8 cellular contexts compared by ENCODE assay signal in genomic region chr7:191105-192034, GRCh38. TPM values are rescaled to one million over a fixed set of nuclear protein-coding genes. Genes with fewer than 3 reads are reported as not detected.
DNase-seq lines count a peak whose midpoint lies in the region; FAIRE-seq and TF ChIP-seq lines count a peak whose summit lies in the region.

No MANE protein-coding gene starts in this region.

- POLR2A ChIA-PET in endothelial cell of umbilical vein (lab: Charles Lee): interaction anchor here (0.7 to 0.9 kb wide), 2 partner anchors 11 to 22 kb away, joined by 3 read pairs; no protein-coding TSS in a partner anchor

- dilution Hi-C loops in endothelial cell of umbilical vein (cut with MboI; ENCODE audit: extremely low pct_ligation_motif_present, low sequenced_read_pairs): no loop called here

- TF ChIP-seq CTCF in endothelial cell of umbilical vein (IDR thresholded peaks at IDR 0.05; ENCODE audit: extremely low read depth in 1 of 2, insufficient read depth in 1 of 2, low read depth in 1 of 2, low read length in 2 of 2) (no peak), uterus (IDR thresholded peaks at IDR 0.05) (no peak)

- H3K4me1 ChIP-seq in endothelial cell of umbilical vein (ENCODE audit: control insufficient read depth, extremely low read depth, insufficient read depth, low read length) (peaks cover 15% of the 10 kb centered on the region), mucosa of rectum (ENCODE audit: control insufficient read depth in 2 of 2, insufficient read depth in 2 of 2, low read length in 2 of 2) (peaks cover 11 to 15% of the 10 kb centered on the region in 2 donors), uterus (peaks cover 0 to 17% of the 10 kb centered on the region in 2 donors)

- peak overlapping the region; percentile 6 for H2AFZ ChIP-seq in endothelial cell of umbilical vein (ENCODE audit: low read depth, low read length)

- BruUV-seq in endothelial cell of umbilical vein (replicated peaks; lab: Mats Ljungman, UMichigan): no TSS peak

- no peak overlapping the region for H3K27ac ChIP-seq in SK-N-MC
- H3K27ac ChIP-seq in endothelial cell of umbilical vein (ENCODE audit: insufficient read depth, low read depth, low read length): no peak overlapping the region
- peak overlapping the region in 1 of 2 donors; percentile 71 for H3K27ac ChIP-seq in mucosa of rectum (ENCODE audit: low read depth in 2 of 2, low read length in 2 of 2)
- peak overlapping the region; percentile 65 to 95 for H3K27ac ChIP-seq in uterus

- TF ChIP-seq POLR2A in endothelial cell of umbilical vein (IDR thresholded peaks at IDR 0.05; ENCODE audit: low read depth, low read length) (no peak), uterus (IDR thresholded peaks at IDR 0.05) (peak in 1 of 2 donors; percentile 26), GM12892 (IDR thresholded peaks at IDR 0.05; ENCODE audit: low read depth, low read length) (no peak)

- intact Hi-C loops in endothelial cell of umbilical vein (cut with micrococcal nuclease): loop anchor here (2.0 kb wide), 1 partner anchor 43 kb away; no protein-coding TSS in a partner anchor
- intact Hi-C loops in uterus (cut with DNase I; ENCODE audit: low total_unique reads): loop anchor here (5.0 kb wide), 1 partner anchor 39 kb away; no protein-coding TSS in a partner anchor

- H3K79me2 ChIP-seq in endothelial cell of umbilical vein (ENCODE audit: control insufficient read depth, insufficient read depth, low read length): peaks cover 32% of the 10 kb centered on the region

- H3K9ac ChIP-seq in SK-N-MC (ENCODE audit: insufficient read length): no peak overlapping the region
- no peak overlapping the region for H3K9ac ChIP-seq in endothelial cell of umbilical vein (replicated peaks; ENCODE audit: extremely low read depth, insufficient read depth, low read length)
- H3K9ac ChIP-seq in mucosa of rectum (ENCODE audit: low read depth in 1 of 2, low read length in 2 of 2): peak overlapping the region in 1 of 2 donors; percentile 15

- no peaks in the 10 kb centered on the region for H3K9me1 ChIP-seq in endothelial cell of umbilical vein (replicated peaks; ENCODE audit: control insufficient read depth, extremely low read depth, insufficient read depth, low read length)

- H3K4me3 ChIP-seq in SK-N-MC: peak overlapping the region; percentile 80
- H3K4me3 ChIP-seq in endothelial cell of umbilical vein (replicated peaks in 1 of 3; ENCODE audit: insufficient read depth in 1 of 3, low read depth in 1 of 3, low read length in 3 of 3): peak overlapping the region in 1 of 3 experiments; percentile 61
- peak overlapping the region; percentile 41 to 48 for H3K4me3 ChIP-seq in mucosa of rectum (ENCODE audit: low read length in 2 of 2)
- H3K4me3 ChIP-seq in uterus: peak overlapping the region; percentile 47 to 81

- H3K27me3 ChIP-seq in endothelial cell of umbilical vein (ENCODE audit: control insufficient read depth in 2 of 2, insufficient read depth in 2 of 2, low read length in 2 of 2): no peaks in the 10 kb centered on the region
- H3K27me3 ChIP-seq in mucosa of rectum (ENCODE audit: control insufficient read depth in 2 of 2, insufficient read depth in 2 of 2, low read length in 2 of 2): no peaks in the 10 kb centered on the region
- H3K27me3 ChIP-seq in uterus: no peaks in the 10 kb centered on the region

- FAIRE-seq in endothelial cell of umbilical vein (lab: Jason Lieb, UNC) (peak; percentile 49), GM12892 (lab: Jason Lieb, UNC) (no peak)

- CTCF ChIA-PET in endothelial cell of umbilical vein (lab: Charles Lee): interaction anchor here (0.7 to 3.7 kb wide), 11 partner anchors 9 to 129 kb away, joined by 3 to 20 read pairs (median 4); no protein-coding TSS in a partner anchor

- H3K36me3 ChIP-seq in SK-N-MC (ENCODE audit: insufficient read depth, low read length) (no peaks in the 10 kb centered on the region; the same call in 1 of the 2 replicates), endothelial cell of umbilical vein (ENCODE audit: control insufficient read depth in 2 of 2, extremely low read depth in 1 of 2, insufficient read depth in 2 of 2, low read length in 2 of 2) (peaks cover 0 to 7% of the 10 kb centered on the region in 2 experiments), mucosa of rectum (ENCODE audit: control insufficient read depth in 2 of 2, insufficient read depth in 2 of 2, low read length in 2 of 2) (peaks cover 0 to 4% of the 10 kb centered on the region in 2 donors), uterus (no peaks in the 10 kb centered on the region)

- peak overlapping the region; percentile 7 for H3K4me2 ChIP-seq in endothelial cell of umbilical vein (ENCODE audit: insufficient read depth, low read length)

- no peaks in the 10 kb centered on the region for H4K20me1 ChIP-seq in endothelial cell of umbilical vein (replicated peaks; ENCODE audit: control insufficient read depth, extremely low read depth, insufficient read depth, low read length)

- DNase-seq in stimulated activated CD4-positive, alpha-beta T cell treated with anti-CD3 and anti-CD28 coated beads, Interleukin-15, amount 100 ng/mL, for 24 hours: peak; percentile 9
- no peak for DNase-seq in stimulated activated CD4-positive, alpha-beta T cell treated with anti-CD3 and anti-CD28 coated beads, Interleukin-2, amount 100 ng/mL, for 48 hours
- DNase-seq in SK-N-MC (ENCODE audit: low read depth, low spot score) (peak; percentile 1), endothelial cell of umbilical vein (ENCODE audit: low read depth, low spot score) (peak; percentile 42), uterus (peak; percentile 52 to 70), GM12892 (ENCODE audit: insufficient read length) (no peak), midbrain (lab: John Stamatoyannopoulos, UW) (no peak)

- no peaks in the 10 kb centered on the region for H3K9me3 ChIP-seq in SK-N-MC (ENCODE audit: low read depth, low read length)
- no peaks in the 10 kb centered on the region for H3K9me3 ChIP-seq in endothelial cell of umbilical vein (replicated peaks; ENCODE audit: control insufficient read depth, insufficient read depth, low read length)
- H3K9me3 ChIP-seq in mucosa of rectum (ENCODE audit: control insufficient read depth in 2 of 2, low read length in 2 of 2): no peaks in the 10 kb centered on the region
- H3K9me3 ChIP-seq in uterus: no peaks in the 10 kb centered on the region

TF ChIP-seq in endothelial cell of umbilical vein, 7 proteins besides CTCF, POLR2A, EP300 and RAD21:
- TF ChIP-seq POLR2AphosphoS5 (IDR thresholded peaks at IDR 0.05; ENCODE audit: insufficient read depth, low read depth, low read length): no peak
- no peak for TF ChIP-seq JUN (IDR thresholded peaks at IDR 0.05; ENCODE audit: borderline replicate concordance, insufficient read depth, insufficient read length, low read depth)
- no peak for TF ChIP-seq EZH2 (IDR thresholded peaks at IDR 0.05; ENCODE audit: borderline replicate concordance, low read depth, low read length, severe bottlenecking)
- no peak for TF ChIP-seq GATA2 (IDR thresholded peaks at IDR 0.05; ENCODE audit: insufficient read depth, insufficient read length, low read depth, low read length)
- TF ChIP-seq MYC (IDR thresholded peaks at IDR 0.05; ENCODE audit: low read depth, low read length): no peak
- no peak for TF ChIP-seq FOS (IDR thresholded peaks at IDR 0.05; ENCODE audit: borderline replicate concordance, insufficient read depth, low read length)
- TF ChIP-seq MAX (IDR thresholded peaks at IDR 0.05; ENCODE audit: insufficient read depth, insufficient read length): no peak

RNA-seq across cellular contexts. Expression of gene FAM20C, which starts 1.0 kb away (rescaled TPM):
- total RNA-seq in endothelial cell of umbilical vein: 34.5 and 44.4 TPM in 2 replicates
- 14.2 and 17.4 TPM in 2 replicates for polyA plus RNA-seq in endothelial cell of umbilical vein
- 13.4 and 17.6 TPM in 2 replicates for polyA plus RNA-seq in endothelial cell of umbilical vein (2011; cell fraction: cytosol; rRNA removed)
- 13.3 and 13.8 TPM in 2 replicates for polyA plus RNA-seq in endothelial cell of umbilical vein (2011; cell fraction: nucleus; rRNA removed)
- polyA plus RNA-seq in endothelial cell of umbilical vein (2012): 24.5 and 25.3 TPM in 2 replicates
- polyA minus RNA-seq in endothelial cell of umbilical vein: 12.8 and 20.3 TPM in 2 replicates
- 7.0 TPM for polyA minus RNA-seq in endothelial cell of umbilical vein (2011; cell fraction: cytosol; rRNA and poly(A)+ RNA removed)
- 8.4 and 18.1 TPM in 2 replicates for polyA minus RNA-seq in endothelial cell of umbilical vein (2011; cell fraction: nucleus; rRNA and poly(A)+ RNA removed)
- total RNA-seq in uterus: 10 to 100 TPM in 3 of 4 donors, 1 to 10 TPM in 1; 3.8 to 28.8 (median 16.4) TPM
- polyA plus RNA-seq in GM12892 (2012; ENCODE audit: missing spikeins): not detected

Comparison
In these comparisons a context has a peak if more than half of its experiments do, and no peak if none do; other contexts are left out.
1. DNase-seq: peak in stimulated activated CD4-positive, alpha-beta T cell treated with anti-CD3 and anti-CD28 coated beads, Interleukin-15, amount 100 ng/mL, for 24 hours (single experiment), SK-N-MC (single experiment), endothelial cell of umbilical vein (single experiment) and uterus (2 of 2); none in stimulated activated CD4-positive, alpha-beta T cell treated with anti-CD3 and anti-CD28 coated beads, Interleukin-2, amount 100 ng/mL, for 48 hours (0 of 2), GM12892 (single experiment) and midbrain (single experiment).
2. H3K27ac ChIP-seq: peak in uterus (2 of 2); none in SK-N-MC (single experiment) and endothelial cell of umbilical vein (single experiment).